In the genomic region with DNA sequence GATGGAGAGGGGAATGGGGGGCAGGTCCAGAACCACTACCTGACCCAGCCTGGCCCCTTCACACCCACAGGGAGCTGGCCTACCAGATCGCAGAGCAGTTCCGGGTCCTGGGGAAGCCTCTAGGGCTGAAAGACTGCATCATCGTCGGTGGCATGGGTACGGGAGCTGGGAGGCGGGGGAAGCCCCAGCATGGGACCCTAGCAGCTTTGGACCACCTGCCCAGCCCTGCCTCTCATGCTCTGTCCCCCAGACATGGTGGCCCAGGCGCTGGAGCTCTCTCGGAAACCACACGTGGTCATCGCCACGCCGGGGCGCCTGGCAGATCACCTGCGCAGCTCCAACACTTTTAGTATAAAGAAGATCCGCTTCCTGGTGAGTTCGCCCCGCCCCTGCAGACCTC, we compare ENCODE assay signal across 20 cellular contexts. TPM values are rescaled to one million over a fixed set of nuclear protein-coding genes. Genes with fewer than 3 reads are reported as not detected.
A peak's percentile ranks its signal among the peaks of the same experiment; 100 is the strongest.
DNase-seq lines count a peak whose midpoint lies in the region; ATAC-seq lines count a peak whose summit lies in the region.
"Had no signal": no experiment of that assay in that cellular context is flagged by ENCODE, and none has a peak within 500 bp of the region (broad histone marks: within the 10 kb centered on the region; RNA-seq: fewer than 3 reads in every experiment).

No MANE protein-coding gene starts in this region.

- no peak overlapping the region for H3K4me3 ChIP-seq in BLaER1 treated with 17β-estradiol and CSF1 and Interleukin-3, amounts not matched to agents 10 nM and 100 nM
- H3K4me3 ChIP-seq in CD4-positive, alpha-beta memory T cell (ENCODE audit: low read length in 2 of 2): no peak overlapping the region
- H3K4me3 ChIP-seq: breast epithelium, esophagus squamous epithelium, suprapubic skin had no signal

- ATAC-seq in activated naive CD4-positive, alpha-beta T cell treated with anti-CD3 and anti-CD28 coated beads, Interleukin-2, amount 50 U/mL, for 72 hours: no peak
- no peak for ATAC-seq in natural killer cell treated with Interleukin-12 subunit alpha and Interleukin-12 subunit beta and Interleukin-15 and Interleukin-18, amount 100 ng/mL, for 72 hours

- peak overlapping the region in 6 of 11 experiments; percentile 1 to 36 (median 22); a peak in 5 of 22 replicates for H3K9ac ChIP-seq in BLaER1 treated with 17β-estradiol and CSF1 and Interleukin-3, amounts not matched to agents 10 nM and 100 nM

- peak overlapping the region in 2 of 11 experiments; percentile 90 to 93; a peak in 2 of 22 replicates for H3K4me2 ChIP-seq in BLaER1 treated with 17β-estradiol and CSF1 and Interleukin-3, amounts not matched to agents 10 nM and 100 nM

- H3K36me3 Mint-ChIP-seq in CD4-positive, alpha-beta memory T cell: peaks cover 27 to 54% of the 10 kb centered on the region in 2 donors
- H3K36me3 Mint-ChIP-seq in activated naive CD4-positive, alpha-beta T cell treated with anti-CD3 and anti-CD28 coated beads, Interleukin-2, amount 50 U/mL, for 72 hours: peaks cover 20 to 28% of the 10 kb centered on the region in 2 donors
- H3K36me3 Mint-ChIP-seq in natural killer cell treated with Interleukin-12 subunit alpha and Interleukin-12 subunit beta and Interleukin-15 and Interleukin-18, amount 100 ng/mL, for 72 hours: no peaks in the 10 kb centered on the region

- H3K27ac ChIP-seq in BLaER1 treated with 17β-estradiol and CSF1 and Interleukin-3, amounts not matched to agents 10 nM and 100 nM: no peak overlapping the region
- no peak overlapping the region for H3K27ac ChIP-seq in CD4-positive, alpha-beta memory T cell (ENCODE audit: low read depth, low read length)
- H3K27ac ChIP-seq: breast epithelium, dorsolateral prefrontal cortex, esophagus squamous epithelium, suprapubic skin had no signal

- H3K4me1 Mint-ChIP-seq in CD4-positive, alpha-beta memory T cell: peaks cover 20 to 46% (median 27%) of the 10 kb centered on the region in 4 donors
- H3K4me1 Mint-ChIP-seq in natural killer cell treated with Interleukin-12 subunit alpha and Interleukin-12 subunit beta and Interleukin-15 and Interleukin-18, amount 100 ng/mL, for 72 hours (ENCODE audit: low read depth in 2 of 2): peaks cover 28 to 34% of the 10 kb centered on the region in 2 donors

- no peaks in the 10 kb centered on the region for H3K27me3 Mint-ChIP-seq in CD4-positive, alpha-beta memory T cell
- H3K27me3 Mint-ChIP-seq in natural killer cell treated with Interleukin-12 subunit alpha and Interleukin-12 subunit beta and Interleukin-15 and Interleukin-18, amount 100 ng/mL, for 72 hours: no peaks in the 10 kb centered on the region

- intact Hi-C loops in CD4-positive, alpha-beta memory T cell (cut with micrococcal nuclease): no loop called here

- peak overlapping the region in 5 of 8 donors; percentile 43 to 90 (median 69) for H3K4me3 Mint-ChIP-seq in CD4-positive, alpha-beta memory T cell
- peak overlapping the region; percentile 98 for H3K4me3 Mint-ChIP-seq in natural killer cell treated with Interleukin-12 subunit alpha and Interleukin-12 subunit beta and Interleukin-15 and Interleukin-18, amount 100 ng/mL, for 72 hours

- H3K27ac Mint-ChIP-seq in CD4-positive, alpha-beta memory T cell: no peak overlapping the region
- H3K27ac Mint-ChIP-seq in activated naive CD4-positive, alpha-beta T cell treated with anti-CD3 and anti-CD28 coated beads, Interleukin-2, amount 50 U/mL, for 72 hours: peak overlapping the region; percentile 89 to 98
- peak overlapping the region in 1 of 2 donors; percentile 72 for H3K27ac Mint-ChIP-seq in natural killer cell treated with Interleukin-12 subunit alpha and Interleukin-12 subunit beta and Interleukin-15 and Interleukin-18, amount 100 ng/mL, for 72 hours

- H3K9me3 ChIP-seq in BLaER1 treated with 17β-estradiol and CSF1 and Interleukin-3, amounts not matched to agents 10 nM and 100 nM (replicated peaks in 1 of 11): no peaks in the 10 kb centered on the region
- no peaks in the 10 kb centered on the region for H3K9me3 ChIP-seq in CD4-positive, alpha-beta memory T cell (ENCODE audit: control insufficient read depth in 1 of 2, low read length in 2 of 2)
- H3K9me3 ChIP-seq: breast epithelium, esophagus squamous epithelium, suprapubic skin had no signal

- CTCF ChIA-PET in CD4-positive, alpha-beta memory T cell (lab: Charles Lee; ENCODE audit: partially characterized antibody): no interaction called here

- DNase-seq in CD4-positive, alpha-beta memory T cell: no peak
- no peak for DNase-seq in activated naive CD4-positive, alpha-beta T cell treated with anti-CD3 and anti-CD28 coated beads, Interleukin-2, amount 50 U/mL, for 72 hours (ENCODE audit: low spot score in 2 of 2)
- no peak for DNase-seq in natural killer cell treated with Interleukin-12 subunit alpha and Interleukin-12 subunit beta and Interleukin-15 and Interleukin-18, amount 100 ng/mL, for 72 hours (ENCODE audit: low spot score)
- DNase-seq in epidermal melanocyte (ENCODE audit: insufficient read length, low spot score): no peak
- DNase-seq in kidney glomerular epithelial cell (lab: John Stamatoyannopoulos, UW): no peak
- no peak for DNase-seq in NCI-H226
- DNase-seq: AML-193; dorsolateral prefrontal cortex; esophagus squamous epithelium; GDM1; H7; NCI-H1930; NCI-H446; NK-92 treated with Interleukin-12 subunit alpha and Interleukin-12 subunit beta, amount 100 ng/mL, for 24 hours; posterior cingulate gyrus; stimulated activated CD4-positive, alpha-beta T cell treated with anti-CD3 and anti-CD28 coated beads, Interleukin-4, amount 100 ng/mL, for 1 hour had no signal

- POLR2A ChIA-PET in CD4-positive, alpha-beta memory T cell (lab: Charles Lee; ENCODE audit: partially characterized antibody): interaction anchor here (3.0 kb wide), 1 partner anchor 8 kb away, joined by 17 read pairs; no protein-coding TSS in a partner anchor

- H3K4me1 ChIP-seq in BLaER1 treated with 17β-estradiol and CSF1 and Interleukin-3, amounts not matched to agents 10 nM and 100 nM: peaks cover 30 to 35% (median 31%) of the 10 kb centered on the region in 10 experiments
- H3K4me1 ChIP-seq in CD4-positive, alpha-beta memory T cell (ENCODE audit: insufficient read depth, low read length): peaks cover 35% of the 10 kb centered on the region

- no peaks in the 10 kb centered on the region for H3K27me3 ChIP-seq in BLaER1 treated with 17β-estradiol and CSF1 and Interleukin-3, amounts not matched to agents 10 nM and 100 nM
- H3K27me3 ChIP-seq in CD4-positive, alpha-beta memory T cell (ENCODE audit: insufficient read depth, low read length): no peaks in the 10 kb centered on the region
- H3K27me3 ChIP-seq: breast epithelium, dorsolateral prefrontal cortex, esophagus squamous epithelium, suprapubic skin had no signal

- H3K36me3 ChIP-seq in BLaER1 treated with 17β-estradiol and CSF1 and Interleukin-3, amounts not matched to agents 10 nM and 100 nM: peaks cover 51 to 67% (median 57%) of the 10 kb centered on the region in 11 experiments
- H3K36me3 ChIP-seq in CD4-positive, alpha-beta memory T cell (ENCODE audit: insufficient read depth, low read length): peaks cover 40% of the 10 kb centered on the region
- H3K36me3 ChIP-seq: breast epithelium had no signal

- H4K20me1 ChIP-seq in BLaER1 treated with 17β-estradiol and CSF1 and Interleukin-3, amounts not matched to agents 10 nM and 100 nM: peaks cover 21 to 80% (median 59%) of the 10 kb centered on the region in 11 experiments; a peak in 18 of 22 replicates

- H3K9me3 Mint-ChIP-seq in CD4-positive, alpha-beta memory T cell: no peaks in the 10 kb centered on the region
- no peaks in the 10 kb centered on the region for H3K9me3 Mint-ChIP-seq in activated naive CD4-positive, alpha-beta T cell treated with anti-CD3 and anti-CD28 coated beads, Interleukin-2, amount 50 U/mL, for 72 hours
- no peaks in the 10 kb centered on the region for H3K9me3 Mint-ChIP-seq in natural killer cell treated with Interleukin-12 subunit alpha and Interleukin-12 subunit beta and Interleukin-15 and Interleukin-18, amount 100 ng/mL, for 72 hours

RNA-seq across cellular contexts. Expression of a gene that starts 2.1 kb away (rescaled TPM):
- total RNA-seq in CD4-positive, alpha-beta memory T cell: 10 to 100 TPM; 40.9 to 43.6 TPM
- 10 to 100 TPM; 20.7 to 32.1 TPM for polyA plus RNA-seq in CD4-positive, alpha-beta memory T cell
- total RNA-seq in activated naive CD4-positive, alpha-beta T cell treated with anti-CD3 and anti-CD28 coated beads, Interleukin-2, amount 50 U/mL, for 72 hours: 10 to 100 TPM; 46.7 to 51.2 TPM
- total RNA-seq in natural killer cell treated with Interleukin-12 subunit alpha and Interleukin-12 subunit beta and Interleukin-15 and Interleukin-18, amount 100 ng/mL, for 72 hours: 100 to 1,000 TPM in 1 of 2 donors, 10 to 100 TPM in 1; 72.7 to 119 TPM

RNA-seq across cellular contexts. Expression of a gene that starts 2.4 kb away (rescaled TPM):
- total RNA-seq in CD4-positive, alpha-beta memory T cell: 100 to 1,000 TPM; 165 to 170 TPM
- polyA plus RNA-seq in CD4-positive, alpha-beta memory T cell: 100 to 1,000 TPM; 273 to 276 TPM
- total RNA-seq in activated naive CD4-positive, alpha-beta T cell treated with anti-CD3 and anti-CD28 coated beads, Interleukin-2, amount 50 U/mL, for 72 hours: 100 to 1,000 TPM; 147 to 190 TPM
- total RNA-seq in natural killer cell treated with Interleukin-12 subunit alpha and Interleukin-12 subunit beta and Interleukin-15 and Interleukin-18, amount 100 ng/mL, for 72 hours: 100 to 1,000 TPM; 204 to 275 TPM

RNA-seq across cellular contexts. Expression of a gene that starts 19.4 kb away (rescaled TPM):
- total RNA-seq in CD4-positive, alpha-beta memory T cell: 1 to 10 TPM; 2.1 to 2.4 TPM
- 1 to 10 TPM; 2.6 to 2.7 TPM for polyA plus RNA-seq in CD4-positive, alpha-beta memory T cell
- total RNA-seq in activated naive CD4-positive, alpha-beta T cell treated with anti-CD3 and anti-CD28 coated beads, Interleukin-2, amount 50 U/mL, for 72 hours: 1 to 10 TPM in 1 of 2 donors, under 1 TPM in 1; 0.36 to 1.0 TPM
- under 1 TPM in 1 of 2 donors, not detected in 1; 0.86 TPM for total RNA-seq in natural killer cell treated with Interleukin-12 subunit alpha and Interleukin-12 subunit beta and Interleukin-15 and Interleukin-18, amount 100 ng/mL, for 72 hours

RNA-seq across cellular contexts. Expression of a gene that starts 25.6 kb away (rescaled TPM):
- not detected for total RNA-seq in CD4-positive, alpha-beta memory T cell
- polyA plus RNA-seq in CD4-positive, alpha-beta memory T cell: not detected
- total RNA-seq in activated naive CD4-positive, alpha-beta T cell treated with anti-CD3 and anti-CD28 coated beads, Interleukin-2, amount 50 U/mL, for 72 hours: under 1 TPM in 1 of 2 donors, not detected in 1; 0.21 TPM
- total RNA-seq in natural killer cell treated with Interleukin-12 subunit alpha and Interleukin-12 subunit beta and Interleukin-15 and Interleukin-18, amount 100 ng/mL, for 72 hours: not detected
- polyA plus RNA-seq: liver had no signal

Comparison
In these comparisons a context has a peak if more than half of its experiments do, and no peak if none do; other contexts are left out.
1. H3K27ac Mint-ChIP-seq: peak in activated naive CD4-positive, alpha-beta T cell treated with anti-CD3 and anti-CD28 coated beads, Interleukin-2, amount 50 U/mL, for 72 hours (2 of 2); none in CD4-positive, alpha-beta memory T cell (0 of 7).